ENCODE assay signal across 1 cellular context in the genomic region with DNA sequence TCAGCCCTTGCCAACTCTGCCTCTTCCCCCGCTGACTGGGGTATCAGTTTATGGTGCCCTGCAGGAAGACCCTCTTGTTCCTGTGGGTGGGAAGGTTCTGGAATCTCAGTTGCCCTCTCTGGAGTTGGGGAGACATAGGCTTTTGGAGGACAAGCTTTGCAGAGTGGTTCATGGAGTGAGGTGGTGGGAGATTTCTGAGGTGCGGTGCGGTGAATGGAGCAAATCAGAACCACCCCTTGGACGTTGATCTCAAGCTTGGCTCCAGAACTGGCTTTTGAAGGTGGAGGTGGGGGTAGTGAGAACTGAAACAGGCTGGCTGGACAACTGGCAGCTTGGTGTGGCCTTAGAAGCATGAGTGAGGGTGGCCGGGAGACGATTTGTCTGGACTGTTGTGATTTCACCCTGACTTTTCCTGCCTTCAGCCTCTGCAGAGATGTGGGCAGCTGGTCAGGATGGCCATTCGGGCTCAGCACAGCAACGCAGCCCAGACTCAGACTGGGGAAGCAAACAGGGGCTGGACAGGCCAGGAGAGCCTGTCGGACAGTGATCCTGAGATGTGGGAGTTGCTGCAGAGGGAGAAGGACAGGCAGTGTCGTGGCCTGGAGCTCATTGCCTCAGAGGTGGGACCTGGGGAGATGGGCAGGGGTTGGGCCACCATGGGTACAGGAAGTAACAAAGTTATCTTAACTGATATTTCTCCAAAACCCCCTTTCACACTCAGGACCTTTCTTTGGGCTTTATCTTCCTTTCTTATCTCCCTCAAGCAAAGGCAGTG.
TF ChIP-seq lines count a peak whose summit lies in the region.

No MANE protein-coding gene starts in this region.

TF ChIP-seq in HCT116, 20 proteins besides CTCF, POLR2A, EP300 and RAD21 (continued from another document):
- TF ChIP-seq ZBTB33 (IDR thresholded peaks at IDR 0.05; ENCODE audit: extremely low read depth, insufficient replicate concordance, low read length) (no peak), CEBPB (IDR thresholded peaks at IDR 0.05; ENCODE audit: low read depth) (no peak), ELF1 (IDR thresholded peaks at IDR 0.05; ENCODE audit: borderline replicate concordance, low read depth) (no peak), EZH2phosphoT487 (IDR thresholded peaks at IDR 0.05; ENCODE audit: borderline replicate concordance) (no peak), MAX (IDR thresholded peaks at IDR 0.05) (no peak), JUND (IDR thresholded peaks at IDR 0.05) (no peak)
TF ChIP-seq in HCT116: peak in this region for 0.
